In the genomic region with DNA sequence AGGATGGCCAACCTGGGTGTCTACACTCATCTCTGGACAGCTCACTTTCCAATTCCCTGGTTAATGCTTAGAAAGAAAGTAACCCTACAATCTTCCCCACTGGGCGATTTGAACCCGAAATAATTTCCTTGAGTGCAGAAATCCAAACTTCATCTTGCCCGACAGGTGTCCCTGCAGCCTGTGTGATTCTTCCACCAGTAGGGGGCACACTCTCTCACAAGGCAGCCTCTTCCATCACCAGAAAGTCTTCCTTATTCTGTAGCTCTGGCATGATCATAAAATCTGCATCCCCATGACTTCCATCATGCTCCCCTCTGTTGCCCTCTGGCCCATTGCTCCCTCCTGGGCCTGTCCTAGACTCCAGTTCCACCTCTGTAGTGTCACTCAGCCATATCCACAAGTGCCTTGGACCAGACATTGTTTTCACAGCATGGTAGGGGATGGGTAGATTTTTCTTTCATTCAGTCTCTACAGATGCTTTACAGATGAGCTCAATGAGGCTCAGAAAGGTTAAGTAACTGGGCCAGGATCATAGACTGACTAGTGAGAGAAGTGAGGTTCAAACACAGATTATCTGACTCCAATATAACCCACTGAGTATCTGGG, we compare ENCODE assay signal across 14 cellular contexts.
DNase-seq lines count a peak whose midpoint lies in the region; ATAC-seq and TF ChIP-seq lines count a peak whose summit lies in the region.
"Had no signal": no experiment of that assay in that cellular context is flagged by ENCODE, and none has a peak within 500 bp of the region (broad histone marks: within the 10 kb centered on the region; RNA-seq: fewer than 3 reads in every experiment).

No MANE protein-coding gene starts in this region.

- H3K27me3 ChIP-seq in endodermal cell (ENCODE audit: control insufficient read depth, insufficient read depth, low read length, poor library complexity, severe bottlenecking), result no peaks in the 10 kb centered on the region
- H3K27me3 ChIP-seq: BLaER1 had no signal

- no peak overlapping the region for H3K9ac ChIP-seq in endodermal cell (ENCODE audit: extremely low read depth, low read length, poor library complexity, severe bottlenecking)
- H3K9ac ChIP-seq: BLaER1 had no signal

- no peaks in the 10 kb centered on the region for H3K4me1 Mint-ChIP-seq in endodermal cell
- H3K4me1 Mint-ChIP-seq: stimulated activated effector memory CD8-positive, alpha-beta T cell treated with anti-CD3 and anti-CD28 coated beads, Interleukin-12 subunit alpha, Interleukin-12 subunit beta, amount 100 ng/mL, for 72 hours had no signal

- TF ChIP-seq POLR2A in NB4 (IDR thresholded peaks at IDR 0.05; ENCODE audit: extremely low read depth, insufficient read length), result no peak

- no peaks in the 10 kb centered on the region for H3K36me3 ChIP-seq in endodermal cell (ENCODE audit: control insufficient read depth, insufficient read depth, low read length)
- H3K36me3 ChIP-seq: BLaER1 had no signal

- no peaks in the 10 kb centered on the region for H3K36me3 Mint-ChIP-seq in endodermal cell (ENCODE audit: low read depth)
- H3K36me3 Mint-ChIP-seq: stimulated activated effector memory CD8-positive, alpha-beta T cell treated with anti-CD3 and anti-CD28 coated beads, Interleukin-12 subunit alpha, Interleukin-12 subunit beta, amount 100 ng/mL, for 72 hours had no signal

- ATAC-seq in GM21381 (IDR thresholded peaks at IDR 0.05; ENCODE audit: unreplicated experiment), result no peak
- ATAC-seq: stimulated activated effector memory CD8-positive, alpha-beta T cell treated with anti-CD3 and anti-CD28 coated beads, Interleukin-12 subunit alpha, Interleukin-12 subunit beta, amount 100 ng/mL, for 72 hours had no signal

- WGBS in endodermal cell (ENCODE audit: insufficient coverage in 1 of 2, insufficient read length in 1 of 2), 2 experiments, result 70 to 87% methylated on average over 3 of the region's 3 CpGs

- H3K27me3 Mint-ChIP-seq in endodermal cell (ENCODE audit: insufficient read depth), result no peaks in the 10 kb centered on the region

- H3K9me3 ChIP-seq in endodermal cell (ENCODE audit: control insufficient read depth, low read length), result no peaks in the 10 kb centered on the region
- H3K9me3 ChIP-seq: BLaER1 had no signal

- H3K27ac ChIP-seq in 22Rv1 (no peak overlapping the region), endodermal cell (ENCODE audit: low read depth, low read length) (no peak overlapping the region)
- H3K27ac ChIP-seq: BLaER1 had no signal

- H3K4me3 ChIP-seq in NB4 (ENCODE audit: low read depth, low read length) (no peak overlapping the region), endodermal cell (ENCODE audit: low read length) (no peak overlapping the region)
- H3K4me3 ChIP-seq: BLaER1 had no signal

- no peak overlapping the region for H3K27ac Mint-ChIP-seq in endodermal cell
- H3K27ac Mint-ChIP-seq: stimulated activated effector memory CD8-positive, alpha-beta T cell treated with anti-CD3 and anti-CD28 coated beads, Interleukin-12 subunit alpha, Interleukin-12 subunit beta, amount 100 ng/mL, for 72 hours had no signal

- H3K4me1 ChIP-seq in endodermal cell (ENCODE audit: control insufficient read depth, insufficient read depth, low read length), result no peaks in the 10 kb centered on the region
- H3K4me1 ChIP-seq: BLaER1 had no signal

- no peaks in the 10 kb centered on the region for H3K9me3 Mint-ChIP-seq in endodermal cell

- H3K4me3 Mint-ChIP-seq in endodermal cell, result no peak overlapping the region
- H3K4me3 Mint-ChIP-seq: stimulated activated effector memory CD8-positive, alpha-beta T cell treated with anti-CD3 and anti-CD28 coated beads, Interleukin-12 subunit alpha, Interleukin-12 subunit beta, amount 100 ng/mL, for 72 hours had no signal

- TF ChIP-seq CTCF in 22Rv1 (IDR thresholded peaks at IDR 0.05) (peak; percentile 87), GM10266 (IDR thresholded peaks at IDR 0.05; ENCODE audit: control insufficient read depth, insufficient read depth, low read depth, missing control alignments) (peak; percentile 30), NB4 (IDR thresholded peaks at IDR 0.05; ENCODE audit: low read depth, low read length) (peak; percentile 79), endodermal cell (conservative IDR thresholded peaks at IDR 0.05) (peak; percentile 87)

- DNase-seq in GM10266 (ENCODE audit: extremely low spot score), result no peak
- peak; percentile 31 for DNase-seq in NB4 (ENCODE audit: low read depth)
- DNase-seq in endodermal cell, result peak; percentile 77
- no peak for DNase-seq in CD1c-positive myeloid dendritic cell (ENCODE audit: extremely low spot score)
- no peak for DNase-seq in NCI-H774 (lab: John Stamatoyannopoulos, UW)
- no peak for DNase-seq in NCI-H146 treated with DMSO at 0.1 percent for 48 hours (lab: John Stamatoyannopoulos, UW; ENCODE audit: unreplicated experiment)
- DNase-seq: activated T-cell treated with anti-CD3 and anti-CD28 coated beads for 4 hours; effector CD8-positive, alpha-beta T cell; NCI-H226; SHP77 had no signal

Comparison
In these comparisons a context has a peak if more than half of its experiments do, and no peak if none do; other contexts are left out.
1. CTCF ChIP-seq: peak in every context shown above with its lines; median percentile 87 in 22Rv1; 87 in endodermal cell; 79 in NB4; 30 in GM10266.
2. DNase-seq: peak in NB4 (single experiment) and endodermal cell (single experiment); none in GM10266 (single experiment), CD1c-positive myeloid dendritic cell (single experiment), NCI-H774 (single experiment) and NCI-H146 treated with DMSO at 0.1 percent for 48 hours (single experiment).